23 cellular contexts compared by ENCODE assay signal in genomic region chr12:3065300-3065699, GRCh38.
"Had no signal": no experiment of that assay in that cellular context is flagged by ENCODE, and none has a peak within 500 bp of the region (broad histone marks: within the 10 kb centered on the region; RNA-seq: fewer than 3 reads in every experiment).

No MANE protein-coding gene starts in this region.

- H3K27me3 ChIP-seq: dorsolateral prefrontal cortex, gastrocnemius medialis, heart right ventricle, neural progenitor cell, pancreas, right lobe of liver, stomach had no signal

- H3K27ac Mint-ChIP-seq: natural killer cell; neural progenitor cell; stimulated activated naive B cell treated with anti-CD40 and anti-IgM and Interleukin-4, amounts not matched to agents 10 μg/mL and 1 μg/mL and 100 μg/mL, for 72 hours had no signal

- H3K36me3 Mint-ChIP-seq: natural killer cell; stimulated activated naive B cell treated with anti-CD40 and anti-IgM and Interleukin-4, amounts not matched to agents 10 μg/mL and 1 μg/mL and 100 μg/mL, for 72 hours had no signal

- H3K9ac ChIP-seq: neural progenitor cell had no signal

- H2AFZ ChIP-seq: neural progenitor cell had no signal

- DNase-seq: cortex of kidney; dorsolateral prefrontal cortex; effector CD8-positive, alpha-beta T cell; gastrocnemius medialis; heart right ventricle; hypothalamus; islet precursor cell; natural killer cell; occipital lobe; pancreas; psoas muscle; retina; right lobe of liver; stimulated activated CD4-positive, alpha-beta T cell treated with anti-CD3 and anti-CD28 coated beads, Interleukin-2, amount 100 ng/mL, for 24 hours; stimulated activated CD4-positive, alpha-beta T cell treated with anti-CD3 and anti-CD28 coated beads, Interleukin-4, amount 100 ng/mL, for 4 hours; stimulated activated naive B cell treated with anti-CD40 and anti-IgM and Interleukin-4, amounts not matched to agents 10 μg/mL and 1 μg/mL and 100 μg/mL, for 72 hours; stomach; substantia nigra; transverse colon had no signal

- ATAC-seq: esophagus mucosa, gastrocnemius medialis, heart right ventricle, left lobe of liver, natural killer cell, psoas muscle, right lobe of liver had no signal

- H3K4me3 ChIP-seq: dorsolateral prefrontal cortex, gastrocnemius medialis, heart right ventricle, neural progenitor cell, pancreas, psoas muscle, right lobe of liver, stomach, thoracic aorta, transverse colon had no signal

- H3K4me1 ChIP-seq: gastrocnemius medialis, neural progenitor cell, right lobe of liver had no signal

- H3K4me3 Mint-ChIP-seq: natural killer cell; neural progenitor cell; stimulated activated naive B cell treated with anti-CD40 and anti-IgM and Interleukin-4, amounts not matched to agents 10 μg/mL and 1 μg/mL and 100 μg/mL, for 72 hours had no signal

- H3K4me2 ChIP-seq: neural progenitor cell had no signal

- H3K36me3 ChIP-seq: gastrocnemius medialis, heart right ventricle, neural progenitor cell, pancreas, right lobe of liver, stomach, thoracic aorta, transverse colon had no signal

- H3K9me3 ChIP-seq: gastrocnemius medialis, pancreas, right lobe of liver, transverse colon had no signal

- H3K27ac ChIP-seq: dorsolateral prefrontal cortex, gastrocnemius medialis, heart right ventricle, neural progenitor cell, pancreas, psoas muscle, right lobe of liver, stomach, thoracic aorta, transverse colon had no signal

- H3K4me1 Mint-ChIP-seq: natural killer cell, neural progenitor cell had no signal
